8 cellular contexts compared by ENCODE assay signal in genomic region chr2:162344617-162344950, GRCh38. TPM values are rescaled to one million over a fixed set of nuclear protein-coding genes. Genes with fewer than 3 reads are reported as not detected.
DNase-seq lines count a peak whose midpoint lies in the region; ATAC-seq and TF ChIP-seq lines count a peak whose summit lies in the region.

No MANE protein-coding gene starts in this region.

- peaks cover 16% of the 10 kb centered on the region for H3K27me3 Mint-ChIP-seq in activated naive CD4-positive, alpha-beta T cell treated with anti-CD3 and anti-CD28 coated beads, Interleukin-2, amount 10 ng/mL, durations not matched to agents 7 days and 5 days

- H3K27me3 ChIP-seq in heart right ventricle = no peaks in the 10 kb centered on the region
- no peaks in the 10 kb centered on the region for H3K27me3 ChIP-seq in subcutaneous abdominal adipose tissue (ENCODE audit: control insufficient read depth in 5 of 5, insufficient read depth in 4 of 5, low read length in 5 of 5)

- TF ChIP-seq CTCF in heart right ventricle (IDR thresholded peaks at IDR 0.05) = no peak

- H3K36me3 ChIP-seq in heart right ventricle (peaks cover 0 to 4% (median 0%) of the 10 kb centered on the region in 9 donors), subcutaneous abdominal adipose tissue (ENCODE audit: control insufficient read depth in 5 of 5, insufficient read depth in 5 of 5, low read length in 5 of 5) (no peaks in the 10 kb centered on the region)

- H3K9ac ChIP-seq in subcutaneous abdominal adipose tissue (ENCODE audit: low read length in 5 of 5) = peak overlapping the region; percentile 29 to 90 (median 63)

- H3K4me3 Mint-ChIP-seq in activated naive CD4-positive, alpha-beta T cell treated with anti-CD3 and anti-CD28 coated beads, Interleukin-2, amount 10 ng/mL, durations not matched to agents 7 days and 5 days = peak overlapping the region; percentile 76

- H3K4me3 ChIP-seq in heart right ventricle (peak overlapping the region; percentile 68 to 92 (median 86)), subcutaneous abdominal adipose tissue (ENCODE audit: low read depth in 1 of 5, low read length in 5 of 5) (peak overlapping the region; percentile 87 to 100 (median 97))

- no peaks in the 10 kb centered on the region for H3K9me3 Mint-ChIP-seq in activated naive CD4-positive, alpha-beta T cell treated with anti-CD3 and anti-CD28 coated beads, Interleukin-2, amount 10 ng/mL, durations not matched to agents 7 days and 5 days

- H3K9me3 ChIP-seq in heart right ventricle (no peaks in the 10 kb centered on the region), subcutaneous abdominal adipose tissue (ENCODE audit: control insufficient read depth in 5 of 5, low read length in 5 of 5) (no peaks in the 10 kb centered on the region)

- no peak for DNase-seq in heart right ventricle
- no peak for DNase-seq in Right ventricle myocardium inferior (ENCODE audit: missing footprints)
- DNase-seq in activated naive CD4-positive, alpha-beta T cell treated with anti-CD3 and anti-CD28 coated beads, Interleukin-2, amount 10 ng/mL, durations not matched to agents 7 days and 5 days = peak; percentile 34
- DNase-seq in inferior parietal cortex (ENCODE audit: extremely low spot score) = peak; percentile 40
- no peak for DNase-seq in NCI-H748 treated with DMSO at 0.1 percent for 48 hours (lab: John Stamatoyannopoulos, UW)
- DNase-seq in activated CD4-positive, CD25-positive, alpha-beta regulatory T cell treated with anti-CD3 and anti-CD28 coated beads, Interleukin-2, amount 50 U/mL, for 72 hours = no peak
- no peak for DNase-seq in stimulated activated CD4-positive, alpha-beta T cell treated with anti-CD3 and anti-CD28 coated beads, Interleukin-2, amount 100 ng/mL, for 48 hours

- CTCF ChIA-PET in activated naive CD4-positive, alpha-beta T cell treated with anti-CD3 and anti-CD28 coated beads, Interleukin-2, amount 10 ng/mL, durations not matched to agents 7 days and 5 days (lab: Charles Lee) = interaction anchor here (1.3 to 1.5 kb wide), 2 partner anchors 25 to 46 kb away, joined by 5 to 7 read pairs; no protein-coding TSS in a partner anchor

- H3K27ac Mint-ChIP-seq in activated naive CD4-positive, alpha-beta T cell treated with anti-CD3 and anti-CD28 coated beads, Interleukin-2, amount 10 ng/mL, durations not matched to agents 7 days and 5 days = no peak overlapping the region

- intact Hi-C loops in heart right ventricle (cut with DNase I) = no loop called here
- intact Hi-C loops in Right ventricle myocardium inferior (cut with DNase I) = loop anchor here (2.0 kb wide), 1 partner anchor 26 kb away; the partner anchor contains the start of gene IFIH1

- H3K4me1 ChIP-seq in heart right ventricle (peaks cover 0 to 34% (median 6%) of the 10 kb centered on the region in 9 donors), subcutaneous abdominal adipose tissue (ENCODE audit: control insufficient read depth in 5 of 5, insufficient read depth in 5 of 5, low read length in 5 of 5) (peaks cover 0 to 27% (median 20%) of the 10 kb centered on the region in 5 donors)

- no peaks in the 10 kb centered on the region for H3K36me3 Mint-ChIP-seq in activated naive CD4-positive, alpha-beta T cell treated with anti-CD3 and anti-CD28 coated beads, Interleukin-2, amount 10 ng/mL, durations not matched to agents 7 days and 5 days

- no peak for ATAC-seq in heart right ventricle
- no peak for ATAC-seq in Right ventricle myocardium inferior

- 6 to 9% methylated on average over 8 of the region's 8 CpGs for WGBS in heart right ventricle, 2 donors

- H3K27ac ChIP-seq in heart right ventricle (peak overlapping the region in 9 of 10 donors; percentile 57 to 91 (median 76)), subcutaneous abdominal adipose tissue (ENCODE audit: low read depth, low read length) (peak overlapping the region; percentile 58)

- peaks cover 16% of the 10 kb centered on the region for H3K4me1 Mint-ChIP-seq in activated naive CD4-positive, alpha-beta T cell treated with anti-CD3 and anti-CD28 coated beads, Interleukin-2, amount 10 ng/mL, durations not matched to agents 7 days and 5 days

RNA-seq across cellular contexts. Expression of gene GCA, which starts 0.7 kb away (rescaled TPM):
- total RNA-seq in heart right ventricle = 10 to 100 TPM in 1 of 10 donors, 1 to 10 TPM in 9; 3.1 to 19.4 (median 6.6) TPM
- 1 to 10 TPM; 7.3 to 7.8 TPM for polyA plus RNA-seq in heart right ventricle
- total RNA-seq in Right ventricle myocardium inferior = 11.2 TPM

RNA-seq across cellular contexts. Expression of gene IFIH1, which starts 26.1 kb away (rescaled TPM):
- 10 to 100 TPM in 2 of 10 donors, 1 to 10 TPM in 8; 4.0 to 22.1 (median 6.5) TPM for total RNA-seq in heart right ventricle
- 1 to 10 TPM; 3.5 to 5.8 TPM for polyA plus RNA-seq in heart right ventricle
- total RNA-seq in Right ventricle myocardium inferior = 6.0 TPM

Comparison
In these comparisons a context has a peak if more than half of its experiments do, and no peak if none do; other contexts are left out.
1. DNase-seq: peak in activated naive CD4-positive, alpha-beta T cell treated with anti-CD3 and anti-CD28 coated beads, Interleukin-2, amount 10 ng/mL, durations not matched to agents 7 days and 5 days (single experiment) and inferior parietal cortex (single experiment); none in heart right ventricle (0 of 2), Right ventricle myocardium inferior (single experiment), NCI-H748 treated with DMSO at 0.1 percent for 48 hours (single experiment), activated CD4-positive, CD25-positive, alpha-beta regulatory T cell treated with anti-CD3 and anti-CD28 coated beads, Interleukin-2, amount 50 U/mL, for 72 hours (single experiment) and stimulated activated CD4-positive, alpha-beta T cell treated with anti-CD3 and anti-CD28 coated beads, Interleukin-2, amount 100 ng/mL, for 48 hours (0 of 2).